17 cellular contexts compared by ENCODE assay signal in genomic region chr13:48151766-48152165, GRCh38. TPM values are rescaled to one million over a fixed set of nuclear protein-coding genes. Genes with fewer than 3 reads are reported as not detected.
DNase-seq lines count a peak whose midpoint lies in the region; ATAC-seq and TF ChIP-seq lines count a peak whose summit lies in the region.
"Had no signal": no experiment of that assay in that cellular context is flagged by ENCODE, and none has a peak within 500 bp of the region (broad histone marks: within the 10 kb centered on the region; RNA-seq: fewer than 3 reads in every experiment).

No MANE protein-coding gene starts in this region.

- ATAC-seq in DND-41 (ENCODE audit: insufficient read depth, low read depth), result no peak
- ATAC-seq in HG02623 (IDR thresholded peaks at IDR 0.05; ENCODE audit: unreplicated experiment), result no peak
- ATAC-seq: mucosa of descending colon had no signal

- no peaks in the 10 kb centered on the region for H3K36me3 Mint-ChIP-seq in activated CD4-positive, alpha-beta memory T cell treated with anti-CD3 and anti-CD28 coated beads for 36 hours

- no peaks in the 10 kb centered on the region for H3K79me2 ChIP-seq in DND-41 (ENCODE audit: insufficient read depth, low read length)

- no peaks in the 10 kb centered on the region for H4K20me1 ChIP-seq in DND-41 (ENCODE audit: insufficient read depth, low read length)
- H4K20me1 ChIP-seq: BLaER1 had no signal

- DNase-seq in ACHN, result peak; percentile 46
- no peak for DNase-seq in DND-41
- no peak for DNase-seq in activated CD4-positive, alpha-beta memory T cell treated with anti-CD3 and anti-CD28 coated beads for 36 hours
- peak; percentile 85 for DNase-seq in kidney tubule cell (ENCODE audit: low spot score)
- DNase-seq in anterior cingulate cortex (lab: John Stamatoyannopoulos, UW), result no peak
- no peak for DNase-seq in iPS-NIHi7 (ENCODE audit: extremely low spot score)
- no peak for DNase-seq in A673 (ENCODE audit: low spot score)
- DNase-seq: effector CD8-positive, alpha-beta T cell; EL; foreskin fibroblast; KBM-7; mucosa of descending colon; NCI-H187 treated with DMSO at 0.1 percent for 48 hours; NCI-H748 treated with DMSO at 0.1 percent for 48 hours; SHP77 had no signal

- intact Hi-C loops in activated CD4-positive, alpha-beta memory T cell treated with anti-CD3 and anti-CD28 coated beads for 36 hours (cut with micrococcal nuclease), result loop anchor here (2.0 to 10.0 kb wide), 4 partner anchors 25 to 1857 kb away; partner anchors contain the start of gene CYSLTR2
- intact Hi-C loops in A673 (cut with micrococcal nuclease; ENCODE audit: unreplicated experiment), result loop anchor here (10.0 kb wide), 1 partner anchor 153 kb away; the partner anchor contains the start of gene RB1

- H3K9me3 Mint-ChIP-seq in activated CD4-positive, alpha-beta memory T cell treated with anti-CD3 and anti-CD28 coated beads for 36 hours, result peaks cover 3% of the 10 kb centered on the region

- H3K27me3 Mint-ChIP-seq in activated CD4-positive, alpha-beta memory T cell treated with anti-CD3 and anti-CD28 coated beads for 36 hours, result no peaks in the 10 kb centered on the region

- no peaks in the 10 kb centered on the region for H3K27me3 ChIP-seq in DND-41 (ENCODE audit: insufficient read depth, low read length, poor library complexity)
- no peaks in the 10 kb centered on the region for H3K27me3 ChIP-seq in A673 (replicated peaks; ENCODE audit: insufficient read depth, low read depth, low read length, poor library complexity)
- H3K27me3 ChIP-seq: BLaER1 had no signal

- no TSS peak for BruUV-seq in A673 (replicated peaks; lab: Mats Ljungman, UMichigan)

- peaks cover 57% of the 10 kb centered on the region for H3K4me1 Mint-ChIP-seq in activated CD4-positive, alpha-beta memory T cell treated with anti-CD3 and anti-CD28 coated beads for 36 hours (ENCODE audit: low read depth)

- H3K4me2 ChIP-seq in DND-41 (ENCODE audit: insufficient read depth, low read length), result no peak overlapping the region
- H3K4me2 ChIP-seq: BLaER1 had no signal

- no peak overlapping the region for H3K9ac ChIP-seq in DND-41 (ENCODE audit: low read depth, low read length)
- H3K9ac ChIP-seq: BLaER1 had no signal

- H3K4me3 Mint-ChIP-seq in activated CD4-positive, alpha-beta memory T cell treated with anti-CD3 and anti-CD28 coated beads for 36 hours, result no peak overlapping the region

- CTCF ChIA-PET in activated CD4-positive, alpha-beta memory T cell treated with anti-CD3 and anti-CD28 coated beads for 36 hours (lab: Charles Lee), result no interaction called here
- CTCF ChIA-PET in A673 (lab: Charles Lee), result no interaction called here

- in situ Hi-C loops in ACHN (cut with HindIII; ENCODE audit: low pct_ligation_motif_present, low pct_unique_long_range_greater_than_20kb, low sequenced_read_pairs), result no loop called here

- H2AFZ ChIP-seq in DND-41 (ENCODE audit: low read depth, low read length), result peak overlapping the region; percentile 17

- H3K27ac Mint-ChIP-seq in activated CD4-positive, alpha-beta memory T cell treated with anti-CD3 and anti-CD28 coated beads for 36 hours, result peak overlapping the region; percentile 16

- POLR2A ChIA-PET in activated CD4-positive, alpha-beta memory T cell treated with anti-CD3 and anti-CD28 coated beads for 36 hours (lab: Charles Lee), result no interaction called here
- POLR2A ChIA-PET in A673 (lab: Charles Lee; ENCODE audit: low non-redundant PET), result no interaction called here

- H3K9me3 ChIP-seq in DND-41 (ENCODE audit: insufficient read depth, low read length, severe bottlenecking) (peaks cover 2% of the 10 kb centered on the region), A673 (ENCODE audit: low read depth, low read length, poor library complexity, severe bottlenecking) (no peaks in the 10 kb centered on the region)
- H3K9me3 ChIP-seq: BLaER1, mucosa of descending colon had no signal

- H3K27ac ChIP-seq in DND-41 (ENCODE audit: low read length) (no peak overlapping the region), A673 (ENCODE audit: low read depth, low read length, poor library complexity, severe bottlenecking) (no peak overlapping the region)
- H3K27ac ChIP-seq: BLaER1 had no signal

- TF ChIP-seq CTCF in DND-41 (IDR thresholded peaks at IDR 0.05; ENCODE audit: borderline replicate concordance, extremely low read depth, low read length, poor library complexity, severe bottlenecking) (no peak), A673 (conservative IDR thresholded peaks at IDR 0.05; ENCODE audit: low read depth, low read length) (no peak)

- H3K4me1 ChIP-seq in DND-41 (ENCODE audit: insufficient read depth, low read length) (peaks cover 37% of the 10 kb centered on the region), A673 (ENCODE audit: insufficient read depth, low read length, poor library complexity, severe bottlenecking) (peaks cover 11% of the 10 kb centered on the region)

- H3K36me3 ChIP-seq in DND-41 (ENCODE audit: insufficient read depth, low read length) (no peaks in the 10 kb centered on the region), A673 (ENCODE audit: insufficient read depth, low read length, poor library complexity, severe bottlenecking) (no peaks in the 10 kb centered on the region)
- H3K36me3 ChIP-seq: BLaER1 had no signal

- H3K4me3 ChIP-seq in DND-41 (ENCODE audit: low read depth in 1 of 2, low read length in 2 of 2), result no peak overlapping the region
- no peak overlapping the region for H3K4me3 ChIP-seq in A673 (ENCODE audit: low read depth, low read length, poor library complexity, severe bottlenecking)
- H3K4me3 ChIP-seq: BLaER1, mucosa of descending colon had no signal

RNA-seq across cellular contexts. Expression of gene MED4, which starts 56.9 kb away (rescaled TPM):
- total RNA-seq in activated CD4-positive, alpha-beta memory T cell treated with anti-CD3 and anti-CD28 coated beads for 36 hours, result 10 to 100 TPM; 49.3 to 53.0 TPM
- total RNA-seq in A673 (2021), result 51.6 and 51.7 TPM in 2 replicates

Comparison
In these comparisons a context has a peak if more than half of its experiments do, and no peak if none do; other contexts are left out.
1. DNase-seq: peak in ACHN (single experiment) and kidney tubule cell (single experiment); none in DND-41 (single experiment), activated CD4-positive, alpha-beta memory T cell treated with anti-CD3 and anti-CD28 coated beads for 36 hours (single experiment), anterior cingulate cortex (0 of 58), iPS-NIHi7 (single experiment) and A673 (single experiment).